1 cellular context compared by ENCODE assay signal in the genomic region with DNA sequence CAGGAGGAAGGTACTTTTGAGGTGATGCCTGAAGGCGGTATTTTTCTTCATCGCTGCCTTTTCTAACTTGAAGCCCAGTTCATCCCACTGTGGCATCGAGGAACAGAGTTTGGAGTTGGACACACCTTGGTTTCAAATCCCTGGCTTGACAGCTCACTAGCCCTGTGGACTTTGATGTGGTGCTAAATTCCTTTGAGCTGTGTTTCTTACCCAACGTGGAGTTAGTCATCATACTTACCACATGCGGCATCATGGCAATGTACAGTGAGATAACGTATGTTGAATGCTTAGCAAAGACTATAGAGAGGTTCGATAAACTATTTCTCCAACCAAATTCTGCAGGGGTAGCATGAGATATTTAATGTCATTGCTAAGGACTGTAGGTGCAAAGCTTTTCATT.
TF ChIP-seq lines count a peak whose summit lies in the region.

No MANE protein-coding gene starts in this region.

TF ChIP-seq in HepG2, 621 proteins besides CTCF, POLR2A, EP300 and RAD21 (continued from another document):
- TF ChIP-seq, protein P1, sequence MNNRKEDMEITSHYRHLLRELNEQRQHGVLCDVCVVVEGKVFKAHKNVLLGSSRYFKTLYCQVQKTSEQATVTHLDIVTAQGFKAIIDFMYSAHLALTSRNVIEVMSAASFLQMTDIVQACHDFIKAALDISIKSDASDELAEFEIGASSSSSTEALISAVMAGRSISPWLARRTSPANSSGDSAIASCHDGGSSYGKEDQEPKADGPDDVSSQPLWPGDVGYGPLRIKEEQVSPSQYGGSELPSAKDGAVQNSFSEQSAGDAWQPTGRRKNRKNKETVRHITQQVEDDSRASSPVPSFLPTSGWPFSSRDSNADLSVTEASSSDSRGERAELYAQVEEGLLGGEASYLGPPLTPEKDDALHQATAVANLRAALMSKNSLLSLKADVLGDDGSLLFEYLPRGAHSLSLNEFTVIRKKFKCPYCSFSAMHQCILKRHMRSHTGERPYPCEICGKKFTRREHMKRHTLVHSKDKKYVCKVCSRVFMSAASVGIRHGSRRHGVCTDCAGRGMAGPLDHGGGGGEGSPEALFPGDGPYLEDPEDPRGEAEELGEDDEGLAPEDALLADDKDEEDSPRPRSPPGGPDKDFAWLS (CRISPR knock-in tag; IDR thresholded peaks at IDR 0.05; ENCODE audit: borderline replicate concordance), result no peak
- TF ChIP-seq HOXA5 (CRISPR knock-in tag; IDR thresholded peaks at IDR 0.05) (no peak), NFE2L2 (IDR thresholded peaks at IDR 0.05; ENCODE audit: low read length) (no peak), ZNF749 (CRISPR knock-in tag; IDR thresholded peaks at IDR 0.05; ENCODE audit: borderline replicate concordance) (no peak), ZFP82 (CRISPR knock-in tag; IDR thresholded peaks at IDR 0.05; ENCODE audit: borderline replicate concordance) (no peak)
- TF ChIP-seq, protein P2, sequence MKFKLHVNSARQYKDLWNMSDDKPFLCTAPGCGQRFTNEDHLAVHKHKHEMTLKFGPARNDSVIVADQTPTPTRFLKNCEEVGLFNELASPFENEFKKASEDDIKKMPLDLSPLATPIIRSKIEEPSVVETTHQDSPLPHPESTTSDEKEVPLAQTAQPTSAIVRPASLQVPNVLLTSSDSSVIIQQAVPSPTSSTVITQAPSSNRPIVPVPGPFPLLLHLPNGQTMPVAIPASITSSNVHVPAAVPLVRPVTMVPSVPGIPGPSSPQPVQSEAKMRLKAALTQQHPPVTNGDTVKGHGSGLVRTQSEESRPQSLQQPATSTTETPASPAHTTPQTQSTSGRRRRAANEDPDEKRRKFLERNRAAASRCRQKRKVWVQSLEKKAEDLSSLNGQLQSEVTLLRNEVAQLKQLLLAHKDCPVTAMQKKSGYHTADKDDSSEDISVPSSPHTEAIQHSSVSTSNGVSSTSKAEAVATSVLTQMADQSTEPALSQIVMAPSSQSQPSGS (CRISPR knock-in tag; IDR thresholded peaks at IDR 0.05), result no peak
